ENCODE assay signal across 33 cellular contexts in the genomic region with DNA sequence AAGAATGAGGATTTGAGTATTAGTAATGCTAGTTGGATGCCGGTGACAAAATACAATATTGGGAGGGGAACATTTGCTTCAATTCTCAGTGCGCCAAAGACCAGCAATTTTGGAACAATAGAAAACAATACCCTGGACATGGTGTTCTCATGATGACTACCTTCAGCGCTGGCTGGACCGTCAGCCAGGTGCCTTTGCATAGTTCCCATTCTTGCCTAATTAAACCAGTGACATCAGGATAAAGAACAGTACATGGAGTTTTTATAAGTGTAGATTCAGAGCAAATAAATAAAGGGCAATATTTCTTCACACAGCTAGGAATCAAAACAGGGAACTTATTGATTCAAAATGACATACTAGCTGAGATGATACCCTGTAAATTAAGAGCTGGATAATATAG.
"Had no signal": no experiment of that assay in that cellular context is flagged by ENCODE, and none has a peak within 500 bp of the region (broad histone marks: within the 10 kb centered on the region; RNA-seq: fewer than 3 reads in every experiment).

No MANE protein-coding gene starts in this region.

- H3K36me3 ChIP-seq: MG63 had no signal

- H3K4me3 ChIP-seq: MG63 had no signal

- DNase-seq: Karpas-422, Kasumi-1, MG63, MM.1S, MV-4-11, NCI-H1048, NCI-H1092, NCI-H1092 treated with DMSO at 0.1 percent for 48 hours, NCI-H1105, NCI-H1105 treated with DMSO at 0.1 percent for 48 hours, NCI-H1417 treated with DMSO at 0.1 percent for 48 hours, NCI-H1436, NCI-H1436 treated with DMSO at 0.1 percent for 48 hours, NCI-H146, NCI-H1694, NCI-H1694 treated with DMSO at 0.1 percent for 48 hours, NCI-H187, NCI-H187 treated with DMSO at 0.1 percent for 48 hours, NCI-H1930, NCI-H2029, NCI-H2029 treated with DMSO at 0.1 percent for 48 hours, NCI-H2081, NCI-H2081 treated with DMSO at 0.1 percent for 48 hours, NCI-H2107, NCI-H2171, NCI-H2171 treated with DMSO at 0.1 percent for 48 hours, NCI-H2227 treated with DMSO at 0.1 percent for 48 hours, NCI-H226, NCI-H345, NCI-H446, NCI-H446 treated with DMSO at 0.1 percent for 48 hours, NCI-H524 treated with DMSO at 0.1 percent for 48 hours had no signal

- H3K27ac ChIP-seq: KMS-11 had no signal

- H3K9me3 ChIP-seq: MG63 had no signal

- H3K27me3 ChIP-seq: MG63 had no signal
